30 cellular contexts compared by ENCODE assay signal in the genomic region with DNA sequence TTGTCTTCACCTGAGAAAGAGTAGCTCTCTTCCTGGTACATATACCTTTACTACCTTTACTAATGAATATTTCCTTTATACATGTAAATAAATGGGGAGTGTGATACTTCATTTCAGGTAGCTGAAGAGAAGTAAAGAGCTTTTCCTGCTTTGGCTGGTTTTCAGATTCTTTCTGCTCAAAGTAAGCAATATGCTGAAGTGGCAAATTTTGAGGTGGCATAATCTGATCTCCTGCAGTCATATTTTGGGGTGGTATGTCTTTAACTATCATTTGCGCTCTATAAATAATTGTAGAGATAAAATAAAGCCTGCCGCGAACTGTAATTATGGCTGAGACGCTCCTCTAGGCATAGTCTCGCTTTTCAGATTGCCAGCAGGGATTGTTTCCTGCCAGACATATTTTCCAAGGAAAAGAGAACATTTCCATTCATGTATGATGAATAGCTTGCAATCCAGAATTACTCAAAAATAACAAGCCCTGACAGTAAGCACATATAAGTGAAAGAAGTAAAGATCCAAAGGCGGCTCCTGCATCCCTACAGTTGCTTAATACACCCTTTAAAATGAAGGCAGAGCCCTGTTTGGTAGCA.
DNase-seq lines count a peak whose midpoint lies in the region; ATAC-seq and TF ChIP-seq lines count a peak whose summit lies in the region.
"Had no signal": no experiment of that assay in that cellular context is flagged by ENCODE, and none has a peak within 500 bp of the region (broad histone marks: within the 10 kb centered on the region; RNA-seq: fewer than 3 reads in every experiment).

No MANE protein-coding gene starts in this region.

- H4K20me1 ChIP-seq in OCI-LY7 (ENCODE audit: insufficient read depth, low read length) = no peaks in the 10 kb centered on the region

- no peak overlapping the region for H3K4me3 ChIP-seq in OCI-LY7 (ENCODE audit: low read depth, low read length, poor library complexity, severe bottlenecking)
- H3K4me3 ChIP-seq: heart left ventricle, left ventricle myocardium inferior, psoas muscle, SJCRH30, tibial artery had no signal

- peak in 2 of 3 experiments; percentile 60 to 88 for DNase-seq in NCI-H1417 (lab: John Stamatoyannopoulos, UW)
- peak; percentile 94 for DNase-seq in NCI-H2227 treated with DMSO at 0.1 percent for 48 hours (lab: John Stamatoyannopoulos, UW)
- peak; percentile 56 for DNase-seq in dermis blood vessel endothelial cell
- peak; percentile 36 for DNase-seq in pulmonary artery endothelial cell (ENCODE audit: low read depth, low spot score)
- DNase-seq in OCI-LY7 (ENCODE audit: low spot score) = no peak
- DNase-seq: activated CD4-positive, alpha-beta T cell treated with anti-CD3 and anti-CD28 coated beads, Interleukin-2, amount 50 U/mL, for 1 hour; activated CD4-positive, CD25-positive, alpha-beta regulatory T cell; activated gamma-delta T cell treated with Interleukin-2 at 50 U/mL for 16 hours; activated naive CD8-positive, alpha-beta T cell treated with anti-CD3 and anti-CD28 coated beads, Interleukin-2, amount 10 ng/mL, durations not matched to agents 7 days and 5 days; activated T-cell treated with anti-CD3 and anti-CD28 coated beads, Interleukin-2, amount 50 U/mL, for 24 hours; aorta; C1 segment of cervical spinal cord; cortex of kidney; DND-41; effector memory CD8-positive, alpha-beta T cell; GF-D8; H9; heart left ventricle; islet precursor cell; left ventricle myocardium inferior; NCI-H187 treated with DMSO at 0.1 percent for 48 hours; psoas muscle; RPMI8226; SJCRH30; stimulated activated CD4-positive, alpha-beta T cell treated with anti-CD3 and anti-CD28 coated beads, Interleukin-4, amount 100 ng/mL, for 24 hours; T-helper 17 cell; tibial artery had no signal

- H3K9me2 ChIP-seq in OCI-LY7 (ENCODE audit: insufficient read depth, low read length) = no peaks in the 10 kb centered on the region

- no peak overlapping the region for H3K27ac ChIP-seq in OCI-LY7 (ENCODE audit: low read depth, low read length, poor library complexity, severe bottlenecking)
- H3K27ac ChIP-seq: heart left ventricle, left ventricle myocardium inferior, neutrophil, psoas muscle, SJCRH30, tibial artery had no signal

- CTCF ChIA-PET in OCI-LY7 (lab: Charles Lee; ENCODE audit: unreplicated experiment) = no interaction called here

- no peak overlapping the region for H2AFZ ChIP-seq in OCI-LY7 (ENCODE audit: low read length)

- ATAC-seq in HG03135 (IDR thresholded peaks at IDR 0.05; ENCODE audit: unreplicated experiment) = no peak
- ATAC-seq in HG03521 (IDR thresholded peaks at IDR 0.05; ENCODE audit: unreplicated experiment) = no peak
- ATAC-seq: effector memory CD8-positive, alpha-beta T cell; heart left ventricle; psoas muscle; T-helper 17 cell had no signal

- TF ChIP-seq CTCF in OCI-LY7 (conservative IDR thresholded peaks at IDR 0.05; ENCODE audit: low read length) = no peak

- no peak overlapping the region for H3K4me2 ChIP-seq in OCI-LY7 (ENCODE audit: low read length)

- BruUV-seq in OCI-LY7 (replicated peaks; lab: Mats Ljungman, UMichigan) = no TSS peak

- no peaks in the 10 kb centered on the region for H3K79me2 ChIP-seq in OCI-LY7 (ENCODE audit: insufficient read depth, low read depth, low read length)

- intact Hi-C loops in OCI-LY7 (cut with micrococcal nuclease; ENCODE audit: unreplicated experiment) = no loop called here

- POLR2A ChIA-PET in OCI-LY7 (lab: Charles Lee) = interaction anchor here (0.8 to 1.3 kb wide), 3 partner anchors 12 to 27 kb away, joined by 3 to 4 read pairs (median 3); no protein-coding TSS in a partner anchor

- H3K9me3 ChIP-seq in OCI-LY7 (ENCODE audit: low read length) = no peaks in the 10 kb centered on the region
- H3K9me3 ChIP-seq: heart left ventricle, left ventricle myocardium inferior, neutrophil, psoas muscle, SJCRH30, tibial artery had no signal

- H3K4me1 ChIP-seq in OCI-LY7 (ENCODE audit: insufficient read depth, low read length, poor library complexity, severe bottlenecking) = no peaks in the 10 kb centered on the region
- H3K4me1 ChIP-seq: heart left ventricle, left ventricle myocardium inferior, psoas muscle, SJCRH30, tibial artery had no signal

- no peaks in the 10 kb centered on the region for H3K36me3 ChIP-seq in OCI-LY7 (ENCODE audit: insufficient read depth, low read length)
- H3K36me3 ChIP-seq: heart left ventricle, left ventricle myocardium inferior, neutrophil, SJCRH30, tibial artery had no signal
